In the genomic region with DNA sequence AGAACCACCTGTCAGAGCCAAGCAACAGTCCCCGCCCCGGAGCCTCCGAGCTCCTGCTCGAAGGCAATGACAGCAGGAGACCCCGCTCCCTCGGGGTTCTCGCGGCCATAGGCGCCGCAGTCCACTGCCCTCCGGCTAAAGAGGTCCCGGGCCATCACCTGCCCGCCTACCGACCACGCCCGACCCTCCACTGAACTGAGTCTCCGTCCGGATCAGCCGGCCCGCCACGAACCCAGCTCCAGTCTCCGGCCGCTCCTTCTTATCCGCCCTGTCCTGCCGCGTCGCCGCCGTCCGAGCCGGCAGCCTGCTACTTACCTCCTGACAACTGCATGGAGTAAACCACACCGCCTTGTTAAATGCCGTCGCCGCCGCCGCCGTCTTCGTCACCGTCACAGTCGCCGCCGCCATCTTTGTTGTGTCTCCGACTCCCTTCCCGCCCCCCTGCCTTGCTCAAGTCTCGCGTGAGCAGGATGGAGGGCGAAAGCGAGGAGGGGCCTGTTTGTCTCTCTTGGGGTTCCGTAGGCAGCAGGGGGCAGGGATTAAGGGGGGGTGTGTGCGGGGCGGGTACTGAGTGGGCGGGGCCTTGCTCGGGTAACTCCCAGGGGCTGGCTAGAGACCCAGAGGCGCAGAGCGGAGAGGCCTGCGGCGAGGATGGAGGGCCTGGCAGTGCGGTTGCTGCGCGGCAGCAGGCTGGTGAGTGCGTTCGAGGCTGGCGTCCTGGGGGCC, we compare ENCODE assay signal across 8 cellular contexts. TPM values are rescaled to one million over a fixed set of nuclear protein-coding genes. Genes with fewer than 3 reads are reported as not detected.
DNase-seq lines count a peak whose midpoint lies in the region; ATAC-seq, FAIRE-seq and TF ChIP-seq lines count a peak whose summit lies in the region.

Gene ACADSB (plus strand): TSS at position 628 of the 726 bp plus-strand sequence. CDS start 24 bp downstream, at position 652.
A gene with protein sequence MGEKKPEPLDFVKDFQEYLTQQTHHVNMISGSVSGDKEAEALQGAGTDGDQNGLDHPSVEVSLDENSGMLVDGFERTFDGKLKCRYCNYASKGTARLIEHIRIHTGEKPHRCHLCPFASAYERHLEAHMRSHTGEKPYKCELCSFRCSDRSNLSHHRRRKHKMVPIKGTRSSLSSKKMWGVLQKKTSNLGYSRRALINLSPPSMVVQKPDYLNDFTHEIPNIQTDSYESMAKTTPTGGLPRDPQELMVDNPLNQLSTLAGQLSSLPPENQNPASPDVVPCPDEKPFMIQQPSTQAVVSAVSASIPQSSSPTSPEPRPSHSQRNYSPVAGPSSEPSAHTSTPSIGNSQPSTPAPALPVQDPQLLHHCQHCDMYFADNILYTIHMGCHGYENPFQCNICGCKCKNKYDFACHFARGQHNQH (minus strand): TSS at position 417 of the 726 bp plus-strand sequence. CDS start 10,170 bp downstream, outside the sequence.

- FAIRE-seq in keratinocyte (lab: Jason Lieb, UNC) = peak; percentile 57

- H3K27ac ChIP-seq in keratinocyte (ENCODE audit: control insufficient read depth, insufficient read depth, low read length) = peak within 1 kb of the TSS; percentile 88

- H3K4me3 ChIP-seq in keratinocyte (ENCODE audit: control insufficient read depth in 2 of 3, extremely low read depth in 1 of 3, insufficient read depth in 2 of 3, low read depth in 1 of 3, low read length in 3 of 3) = peak within 1 kb of the TSS; percentile 87 to 96 (median 93)

- H3K4me3 Mint-ChIP-seq in central memory CD8-positive, alpha-beta T cell = peak within 1 kb of the TSS; percentile 98

- TF ChIP-seq CTCF in keratinocyte (optimal IDR thresholded peaks at IDR 0.05 in 1 of 3, IDR thresholded peaks at IDR 0.05 in 1 of 3, conservative IDR thresholded peaks at IDR 0.05 in 1 of 3; ENCODE audit: extremely low read depth in 1 of 3, insufficient read depth in 2 of 3, low read length in 3 of 3) = no peak

- H3K4me1 ChIP-seq in keratinocyte (ENCODE audit: control insufficient read depth, extremely low read depth, insufficient read depth, low read length) = peaks cover 17% of the 10 kb centered on the region

- peak within 1 kb of the TSS; percentile 97 for H2AFZ ChIP-seq in keratinocyte (ENCODE audit: control insufficient read depth, low read length)

- H3K4me1 Mint-ChIP-seq in central memory CD8-positive, alpha-beta T cell = peaks cover 55% of the 10 kb centered on the region

- no peaks in the 10 kb centered on the region for H3K9me3 Mint-ChIP-seq in central memory CD8-positive, alpha-beta T cell

- no peaks in the 10 kb centered on the region for H3K9me1 ChIP-seq in keratinocyte (ENCODE audit: control insufficient read depth, extremely low read depth, insufficient read depth, low read length)

- peak within 1 kb of the TSS; percentile 99 for H3K27ac Mint-ChIP-seq in central memory CD8-positive, alpha-beta T cell (ENCODE audit: low read depth)

- no peaks in the 10 kb centered on the region for H3K27me3 ChIP-seq in keratinocyte (ENCODE audit: control insufficient read depth, extremely low read depth, insufficient read depth, low read length)

- no peaks in the 10 kb centered on the region for H3K27me3 Mint-ChIP-seq in central memory CD8-positive, alpha-beta T cell

- H3K36me3 Mint-ChIP-seq in central memory CD8-positive, alpha-beta T cell (ENCODE audit: insufficient read depth) = peaks cover 14% of the 10 kb centered on the region

- H3K4me2 ChIP-seq in keratinocyte (ENCODE audit: control insufficient read depth, extremely low read depth, insufficient read depth, low read depth, low read length) = peak within 1 kb of the TSS; percentile 97

- ATAC-seq in GM19043 (IDR thresholded peaks at IDR 0.05; ENCODE audit: low read depth, unreplicated experiment) (peak; percentile 81), HG03354 (IDR thresholded peaks at IDR 0.05; ENCODE audit: poor library complexity, severe bottlenecking, unreplicated experiment) (peak; percentile 83)
- peak; percentile 84 for ATAC-seq in central memory CD8-positive, alpha-beta T cell (replicated peaks; ENCODE audit: extremely low read depth, poor library complexity, severe bottlenecking)

- no peaks in the 10 kb centered on the region for H4K20me1 ChIP-seq in keratinocyte (ENCODE audit: control insufficient read depth, extremely low read depth, insufficient read depth, low read length)

- DNase-seq in AG20443 (ENCODE audit: low spot score) (peak; percentile 100), NCI-H446 (lab: John Stamatoyannopoulos, UW) (peak; percentile 77 to 91), keratinocyte (ENCODE audit: low read depth, low spot score) (peak; percentile 96)
- peak; percentile 96 for DNase-seq in activated CD4-positive, CD25-positive, alpha-beta regulatory T cell treated with anti-CD3 and anti-CD28 coated beads, Interleukin-2, amount 50 U/mL, for 16 hours (ENCODE audit: low read depth, low spot score)
- DNase-seq in central memory CD8-positive, alpha-beta T cell (ENCODE audit: low spot score in 2 of 2) = peak; percentile 87 to 94
- peak; percentile 89 to 94 (median 91) for DNase-seq in stimulated activated CD4-positive, alpha-beta T cell treated with anti-CD3 and anti-CD28 coated beads, Interleukin-12 subunit alpha, Interleukin-12 subunit beta, amount 100 ng/mL, for 48 hours (ENCODE audit: low read depth in 2 of 3, low spot score in 1 of 3)

- H3K36me3 ChIP-seq in keratinocyte (ENCODE audit: control insufficient read depth in 2 of 2, extremely low read depth in 1 of 2, insufficient read depth in 2 of 2, low read length in 2 of 2) = no peaks in the 10 kb centered on the region

- no peaks in the 10 kb centered on the region for H3K9me3 ChIP-seq in keratinocyte (ENCODE audit: control insufficient read depth, low read depth, low read length)

- peaks cover 46% of the 10 kb centered on the region for H3K79me2 ChIP-seq in keratinocyte (ENCODE audit: control insufficient read depth, insufficient read depth, low read length)

- dilution Hi-C loops in keratinocyte (cut with MboI; ENCODE audit: extremely low pct_ligation_motif_present, low sequenced_read_pairs) = no loop called here

- peak within 1 kb of the TSS; percentile 97 for H3K9ac ChIP-seq in keratinocyte (ENCODE audit: control insufficient read depth, extremely low read depth, insufficient read depth, low read length)

RNA-seq across cellular contexts. Expression of gene ACADSB, which starts in this region (rescaled TPM):
- 5.0 to 10.1 TPM (median 6.0 TPM) in 3 replicates for polyA plus RNA-seq in keratinocyte
- polyA plus RNA-seq in keratinocyte (2011; ENCODE audit: low read depth) = 2.7 TPM
- polyA plus RNA-seq in keratinocyte (2011; cell fraction: cytosol; rRNA removed) = 3.5 and 7.7 TPM in 2 replicates
- polyA plus RNA-seq in keratinocyte (2011; cell fraction: nucleus; rRNA removed) = 4.4 and 6.5 TPM in 2 replicates
- polyA plus RNA-seq in keratinocyte (2012; ENCODE audit: low replicate concordance) = 4.4 and 5.3 TPM in 2 replicates
- polyA minus RNA-seq in keratinocyte = 1.3 to 6.1 TPM (median 4.4 TPM) in 3 replicates
- 3.3 TPM for polyA minus RNA-seq in keratinocyte (2011; cell fraction: cytosol; rRNA and poly(A)+ RNA removed)
- polyA minus RNA-seq in keratinocyte (2011; cell fraction: nucleus; rRNA and poly(A)+ RNA removed) = 1.4 and 4.0 TPM in 2 replicates

RNA-seq across cellular contexts. Expression of the second gene that starts in this region (rescaled TPM):
- 4.6 to 6.5 TPM (median 6.0 TPM) in 3 replicates for polyA plus RNA-seq in keratinocyte
- 23.0 TPM for polyA plus RNA-seq in keratinocyte (2011; ENCODE audit: low read depth)
- 3.2 and 6.9 TPM in 2 replicates for polyA plus RNA-seq in keratinocyte (2011; cell fraction: cytosol; rRNA removed)
- polyA plus RNA-seq in keratinocyte (2011; cell fraction: nucleus; rRNA removed) = 7.4 and 7.5 TPM in 2 replicates
- 6.4 and 8.9 TPM in 2 replicates for polyA plus RNA-seq in keratinocyte (2012; ENCODE audit: low replicate concordance)
- 1.4 to 6.7 TPM (median 5.3 TPM) in 3 replicates for polyA minus RNA-seq in keratinocyte
- polyA minus RNA-seq in keratinocyte (2011; cell fraction: cytosol; rRNA and poly(A)+ RNA removed) = 3.1 TPM
- polyA minus RNA-seq in keratinocyte (2011; cell fraction: nucleus; rRNA and poly(A)+ RNA removed) = 4.4 and 5.7 TPM in 2 replicates

Comparison
In these comparisons a context has a peak if more than half of its experiments do, and no peak if none do; other contexts are left out.
1. Peak in every context shown above with its lines: DNase-seq, ATAC-seq, H3K4me3 ChIP-seq and H3K27ac ChIP-seq.